In the genomic region with DNA sequence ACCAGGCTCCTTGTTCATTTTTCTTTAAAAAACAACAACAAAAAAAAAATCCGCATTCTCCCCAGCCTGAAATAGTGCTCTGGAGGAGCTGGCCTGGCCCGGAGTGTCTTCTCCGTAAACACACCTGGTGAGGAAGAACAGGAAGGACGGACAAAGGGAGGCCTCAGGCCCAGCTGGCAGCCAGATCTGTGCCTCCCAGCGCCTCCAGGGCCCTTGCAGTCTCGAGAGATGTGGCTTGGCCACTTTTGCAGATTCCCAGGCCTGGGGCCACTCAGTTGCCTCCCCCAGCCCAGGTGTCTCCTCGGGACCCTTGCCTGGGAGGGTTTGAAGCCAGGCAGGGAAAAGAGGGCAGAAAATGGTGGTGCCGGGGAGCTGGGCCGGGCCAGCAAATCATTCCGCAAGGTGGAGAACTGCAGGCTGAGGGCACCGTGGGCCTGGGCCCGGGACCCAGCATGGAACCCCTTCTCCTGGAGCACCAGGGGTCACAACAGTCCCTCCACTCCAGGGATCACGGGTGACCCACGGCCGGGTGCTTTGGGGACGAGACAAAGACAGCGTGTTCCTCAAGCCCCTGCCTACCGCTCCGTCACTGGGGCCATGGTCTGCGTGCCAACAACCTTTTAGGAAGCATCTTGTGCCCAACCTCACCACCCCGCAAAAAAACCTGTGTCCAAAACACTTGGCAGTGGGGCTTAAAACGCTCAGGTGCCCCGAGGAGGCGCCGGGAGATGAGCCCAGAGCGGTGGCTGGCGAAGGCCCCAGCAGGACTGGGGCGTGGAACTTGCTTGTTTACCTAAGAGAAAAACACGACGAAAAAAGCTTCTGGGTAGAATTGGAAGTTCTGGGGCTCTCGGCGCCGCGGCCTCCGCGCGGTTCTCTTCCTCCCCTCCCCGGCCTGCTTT, we compare ENCODE assay signal across 9 cellular contexts.
DNase-seq lines count a peak whose midpoint lies in the region; ATAC-seq and FAIRE-seq lines count a peak whose summit lies in the region.
"Had no signal": no experiment of that assay in that cellular context is flagged by ENCODE, and none has a peak within 500 bp of the region (broad histone marks: within the 10 kb centered on the region; RNA-seq: fewer than 3 reads in every experiment).

No MANE protein-coding gene starts in this region.

- no peaks in the 10 kb centered on the region for H3K27me3 Mint-ChIP-seq in stimulated activated naive CD8-positive, alpha-beta T cell treated with anti-CD3 and anti-CD28 coated beads, Interleukin-15, Interleukin-2, amounts not matched to agents 100 ng/mL and 50 ng/mL, for 24 hours

- H3K4me1 Mint-ChIP-seq in stimulated activated naive CD8-positive, alpha-beta T cell treated with anti-CD3 and anti-CD28 coated beads, Interleukin-15, Interleukin-2, amounts not matched to agents 100 ng/mL and 50 ng/mL, for 24 hours (ENCODE audit: low read depth), result peaks cover 19% of the 10 kb centered on the region

- FAIRE-seq in frontal cortex (lab: Jason Lieb, UNC), result no peak
- FAIRE-seq: islet of Langerhans had no signal

- peak overlapping the region; percentile 79 for H3K27ac Mint-ChIP-seq in stimulated activated naive CD8-positive, alpha-beta T cell treated with anti-CD3 and anti-CD28 coated beads, Interleukin-15, Interleukin-2, amounts not matched to agents 100 ng/mL and 50 ng/mL, for 24 hours

- H3K27ac ChIP-seq in caudate nucleus (ENCODE audit: low read depth, low read length), result peak overlapping the region; percentile 96

- ATAC-seq in GM19463 (IDR thresholded peaks at IDR 0.05; ENCODE audit: unreplicated experiment), result no peak

- DNase-seq in DMS53 treated with DMSO at 0.1 percent for 48 hours (lab: John Stamatoyannopoulos, UW; ENCODE audit: unreplicated experiment) (peak; percentile 45), NCI-H510A treated with DMSO at 0.1 percent for 48 hours (lab: John Stamatoyannopoulos, UW) (peak; percentile 41), caudate nucleus (lab: John Stamatoyannopoulos, UW) (peak in 1 of 61 donors; percentile 84), left kidney (ENCODE audit: low read depth, low spot score) (peak; percentile 59), frontal cortex (ENCODE audit: low spot score in 2 of 2) (no peak)
- DNase-seq in activated effector memory CD4-positive, alpha-beta T cell treated with Interleukin-2 at 50 U/mL for 16 hours, result no peak

- H3K36me3 Mint-ChIP-seq in stimulated activated naive CD8-positive, alpha-beta T cell treated with anti-CD3 and anti-CD28 coated beads, Interleukin-15, Interleukin-2, amounts not matched to agents 100 ng/mL and 50 ng/mL, for 24 hours (ENCODE audit: low read depth), result no peaks in the 10 kb centered on the region

- no peaks in the 10 kb centered on the region for H3K9me3 Mint-ChIP-seq in stimulated activated naive CD8-positive, alpha-beta T cell treated with anti-CD3 and anti-CD28 coated beads, Interleukin-15, Interleukin-2, amounts not matched to agents 100 ng/mL and 50 ng/mL, for 24 hours

- H3K4me3 Mint-ChIP-seq in stimulated activated naive CD8-positive, alpha-beta T cell treated with anti-CD3 and anti-CD28 coated beads, Interleukin-15, Interleukin-2, amounts not matched to agents 100 ng/mL and 50 ng/mL, for 24 hours, result peak overlapping the region; percentile 79

Comparison
In these comparisons a context has a peak if more than half of its experiments do, and no peak if none do; other contexts are left out.
1. DNase-seq: peak in DMS53 treated with DMSO at 0.1 percent for 48 hours (single experiment), NCI-H510A treated with DMSO at 0.1 percent for 48 hours (single experiment) and left kidney (single experiment); none in frontal cortex (0 of 2) and activated effector memory CD4-positive, alpha-beta T cell treated with Interleukin-2 at 50 U/mL for 16 hours (single experiment).